In genomic region chr3:150069633-150070032, GRCh38 we compare ENCODE assay signal across 17 cellular contexts.
DNase-seq lines count a peak whose midpoint lies in the region; ATAC-seq and TF ChIP-seq lines count a peak whose summit lies in the region.
"Had no signal": no experiment of that assay in that cellular context is flagged by ENCODE, and none has a peak within 500 bp of the region (broad histone marks: within the 10 kb centered on the region; RNA-seq: fewer than 3 reads in every experiment).

No MANE protein-coding gene starts in this region.

- peak; percentile 50 for DNase-seq in DMS 273 (lab: John Stamatoyannopoulos, UW; ENCODE audit: unreplicated experiment)
- DNase-seq in DMS 273 treated with DMSO at 0.1 percent for 48 hours (lab: John Stamatoyannopoulos, UW), result no peak
- DNase-seq in RWPE2 (ENCODE audit: low spot score), result no peak
- peak; percentile 53 for DNase-seq in myocyte (ENCODE audit: low read depth)
- DNase-seq in superior temporal gyrus (ENCODE audit: extremely low spot score), result peak; percentile 18
- no peak for DNase-seq in GM10266 (ENCODE audit: extremely low spot score)
- no peak for DNase-seq in NCI-H1105 (lab: John Stamatoyannopoulos, UW)
- DNase-seq: Caco-2; CD4-positive, CD25-positive, alpha-beta regulatory T cell; DND-41; NCI-H1436 treated with DMSO at 0.1 percent for 48 hours; NCI-H748 treated with DMSO at 0.1 percent for 48 hours had no signal

- ATAC-seq in RWPE2 (ENCODE audit: low read depth) (no peak), HG03095 (IDR thresholded peaks at IDR 0.05; ENCODE audit: unreplicated experiment) (no peak)
- ATAC-seq: GM12878 had no signal

- H3K27me3 ChIP-seq in RWPE2 (ENCODE audit: insufficient read depth, poor library complexity, severe bottlenecking), result no peaks in the 10 kb centered on the region

- H3K27ac ChIP-seq in RWPE2 (ENCODE audit: poor library complexity, severe bottlenecking), result peak overlapping the region; percentile 21
- H3K27ac ChIP-seq: 22Rv1, KMS-11, SK-N-MC had no signal

- H3K36me3 ChIP-seq in RWPE2 (ENCODE audit: low read depth), result no peaks in the 10 kb centered on the region

- H3K9me3 ChIP-seq in RWPE2 (ENCODE audit: severe bottlenecking), result no peaks in the 10 kb centered on the region
- H3K9me3 ChIP-seq: Caco-2 had no signal

- H3K4me1 ChIP-seq in RWPE2 (ENCODE audit: insufficient read depth, poor library complexity, severe bottlenecking), result peaks cover 12% of the 10 kb centered on the region
- H3K4me1 ChIP-seq: Caco-2 had no signal

- H3K4me3 ChIP-seq in RWPE2 (ENCODE audit: severe bottlenecking), result no peak overlapping the region
- H3K4me3 ChIP-seq: GM12878 had no signal

- TF ChIP-seq CTCF in RWPE2 (IDR thresholded peaks at IDR 0.05; ENCODE audit: poor library complexity, severe bottlenecking) (no peak), GM10266 (IDR thresholded peaks at IDR 0.05; ENCODE audit: control insufficient read depth, insufficient read depth, low read depth, missing control alignments) (no peak)

Comparison
In these comparisons a context has a peak if more than half of its experiments do, and no peak if none do; other contexts are left out.
1. DNase-seq: peak in DMS 273 (single experiment), myocyte (single experiment) and superior temporal gyrus (single experiment); none in DMS 273 treated with DMSO at 0.1 percent for 48 hours (single experiment), RWPE2 (single experiment), GM10266 (single experiment) and NCI-H1105 (single experiment).